8 cellular contexts compared by ENCODE assay signal in the genomic region with DNA sequence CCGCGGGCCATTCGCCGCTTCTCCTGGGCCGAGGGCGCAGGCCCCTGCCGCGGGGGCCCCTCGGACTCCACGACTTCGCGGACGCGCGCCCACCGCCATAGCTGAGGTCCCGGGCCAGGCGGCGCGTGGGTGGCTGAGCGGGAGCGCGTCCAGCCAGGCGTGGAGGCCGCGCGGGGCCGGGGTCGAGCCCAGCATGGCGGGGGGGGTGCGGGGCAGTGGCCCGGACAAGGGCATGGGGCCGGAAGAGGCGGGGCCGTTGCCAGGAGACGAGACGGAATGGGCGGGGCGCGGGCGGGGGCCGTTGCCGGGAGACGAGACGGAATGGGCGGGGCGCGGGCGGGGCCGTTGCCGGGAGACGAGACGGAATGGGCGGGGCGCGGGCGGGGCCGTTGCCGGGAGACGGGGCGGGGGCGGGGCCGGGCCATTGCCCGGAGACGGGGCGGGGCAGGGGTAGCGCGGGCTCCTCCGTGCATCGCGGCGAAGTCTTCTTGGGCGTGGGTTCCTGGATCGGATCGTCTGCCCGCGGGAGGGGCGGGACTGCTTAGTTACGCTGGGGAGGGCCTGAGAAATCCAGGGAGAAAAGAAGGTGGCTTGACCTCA. TPM values are rescaled to one million over a fixed set of nuclear protein-coding genes. Genes with fewer than 3 reads are reported as not detected.
DNase-seq lines count a peak whose midpoint lies in the region; ATAC-seq and TF ChIP-seq lines count a peak whose summit lies in the region.

No MANE protein-coding gene starts in this region.

- H3K4me3 Mint-ChIP-seq in MCF 10A (ENCODE audit: unreplicated experiment), result peak overlapping the region; percentile 68

- H3K9me3 Mint-ChIP-seq in MCF 10A (ENCODE audit: unreplicated experiment), result no peaks in the 10 kb centered on the region

- H3K4me1 Mint-ChIP-seq in MCF 10A (ENCODE audit: insufficient read depth, unreplicated experiment), result peaks cover 44% of the 10 kb centered on the region

- intact Hi-C loops in MCF 10A (cut with micrococcal nuclease), result no loop called here

- CTCF ChIA-PET in MCF 10A (lab: Yijun Ruan, JAX), result interaction anchor here (0.6 kb wide), 1 partner anchor 55 kb away, joined by 3 read pairs; no protein-coding TSS in a partner anchor

- no peak for TF ChIP-seq CTCF in WI38 (IDR thresholded peaks at IDR 0.05; ENCODE audit: low read depth, low read length)
- TF ChIP-seq CTCF in MCF 10A (IDR thresholded peaks at IDR 0.05; ENCODE audit: unreplicated experiment), result no peak

- ATAC-seq in HG02571 (IDR thresholded peaks at IDR 0.05; ENCODE audit: unreplicated experiment), result peak; percentile 47

- H3K27me3 Mint-ChIP-seq in MCF 10A (ENCODE audit: insufficient read depth, unreplicated experiment), result no peaks in the 10 kb centered on the region

- peaks cover 6% of the 10 kb centered on the region for H3K36me3 Mint-ChIP-seq in MCF 10A (ENCODE audit: insufficient read depth, unreplicated experiment)

- POLR2A ChIA-PET in MCF 10A (lab: Yijun Ruan, JAX), result interaction anchor here (0.9 to 1.2 kb wide), 4 partner anchors 13 to 358 kb away, joined by 4 to 5 read pairs (median 4); no protein-coding TSS in a partner anchor

- H3K27ac Mint-ChIP-seq in MCF 10A (ENCODE audit: low read depth, unreplicated experiment), result peak overlapping the region; percentile 67

- peak; percentile 77 for DNase-seq in DMS 273 (lab: John Stamatoyannopoulos, UW; ENCODE audit: unreplicated experiment)
- DNase-seq in DMS 273 treated with DMSO at 0.1 percent for 48 hours (lab: John Stamatoyannopoulos, UW), result no peak
- peak; percentile 57 for DNase-seq in NCI-H1105 treated with DMSO at 0.1 percent for 48 hours (lab: John Stamatoyannopoulos, UW)
- peak; percentile 66 for DNase-seq in MCF 10A (ENCODE audit: unreplicated experiment)
- peak; percentile 96 for DNase-seq in iPS-NIHi11 (ENCODE audit: low spot score)
- peak; percentile 72 to 80 for DNase-seq in stimulated activated CD4-positive, alpha-beta T cell treated with anti-CD3 and anti-CD28 coated beads, Interleukin-12 subunit alpha, Interleukin-12 subunit beta, amount 100 ng/mL, for 24 hours (ENCODE audit: low read depth in 2 of 2)

- H3K4me3 ChIP-seq in WI38 (ENCODE audit: low read depth, low read length), result peak overlapping the region; percentile 53

- no TSS peak for BruUV-seq in MCF 10A (replicated peaks; lab: Mats Ljungman, UMichigan)

RNA-seq across cellular contexts. Expression of gene ADAM8, which starts 14.8 kb away (rescaled TPM):
- total RNA-seq in MCF 10A (2022), result 20.2 and 23.2 TPM in 2 replicates

RNA-seq across cellular contexts. Expression of gene VENTX, which starts 24.2 kb away (rescaled TPM):
- not detected in 2 replicates for total RNA-seq in MCF 10A (2022)

RNA-seq across cellular contexts. Expression of gene UTF1, which starts 31.8 kb away (rescaled TPM):
- total RNA-seq in MCF 10A (2022), result not detected in 2 replicates

RNA-seq across cellular contexts. Expression of gene TUBGCP2, which starts 46.8 kb away (rescaled TPM):
- 95.9 and 96.2 TPM in 2 replicates for total RNA-seq in MCF 10A (2022)

RNA-seq across cellular contexts. Expression of gene ZNF511, which starts 46.9 kb away (rescaled TPM):
- 28.9 and 42.7 TPM in 2 replicates for total RNA-seq in MCF 10A (2022)
